In the genomic region with DNA sequence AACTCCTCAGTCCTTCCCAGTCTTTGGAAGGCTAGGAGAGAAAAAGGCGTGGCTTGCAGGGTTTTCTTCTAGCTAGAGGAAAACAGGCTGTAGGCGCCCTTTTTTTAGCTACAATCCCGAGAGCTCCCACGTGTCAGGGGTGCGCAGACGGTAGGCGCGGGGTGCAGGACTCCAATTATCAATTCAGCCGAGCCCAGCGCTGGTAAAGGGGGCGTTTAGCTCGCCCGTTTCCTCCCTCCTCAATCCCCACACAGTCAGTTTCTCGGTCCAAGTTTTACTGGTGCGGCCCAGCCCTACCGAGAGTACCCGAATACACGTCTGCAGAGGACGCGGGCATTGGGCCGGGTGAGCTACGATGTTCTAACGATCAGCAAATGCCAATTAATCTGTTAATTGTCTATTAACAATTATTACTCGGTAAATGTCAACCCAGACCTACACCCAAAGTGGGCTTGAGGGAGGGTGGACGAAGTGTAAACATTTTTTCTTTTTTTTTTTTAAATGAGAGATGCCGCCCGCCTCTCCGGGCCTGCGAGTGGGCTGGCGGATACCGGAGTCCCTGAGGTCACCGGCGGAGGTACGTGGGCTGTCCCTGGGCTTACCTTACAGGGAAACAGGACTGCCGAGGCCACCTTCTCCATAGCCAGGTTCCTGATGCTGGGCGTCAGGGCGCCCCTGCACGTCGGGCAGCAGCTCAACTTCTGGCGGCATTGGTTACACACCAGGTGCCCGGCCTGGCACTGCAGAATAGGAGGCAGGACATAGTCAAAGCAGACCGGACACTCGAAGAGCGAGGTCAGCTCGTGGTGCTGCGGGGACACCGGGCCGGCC, we compare ENCODE assay signal across 1 cellular context.
A peak's percentile ranks its signal among the peaks of the same experiment; 100 is the strongest.
TF ChIP-seq lines count a peak whose summit lies in the region.

No MANE protein-coding gene starts in this region.

TF ChIP-seq in HEK293, 187 proteins besides CTCF, POLR2A, EP300 and RAD21 (continued from another document and continues in another):
- TF ChIP-seq, protein P1, sequence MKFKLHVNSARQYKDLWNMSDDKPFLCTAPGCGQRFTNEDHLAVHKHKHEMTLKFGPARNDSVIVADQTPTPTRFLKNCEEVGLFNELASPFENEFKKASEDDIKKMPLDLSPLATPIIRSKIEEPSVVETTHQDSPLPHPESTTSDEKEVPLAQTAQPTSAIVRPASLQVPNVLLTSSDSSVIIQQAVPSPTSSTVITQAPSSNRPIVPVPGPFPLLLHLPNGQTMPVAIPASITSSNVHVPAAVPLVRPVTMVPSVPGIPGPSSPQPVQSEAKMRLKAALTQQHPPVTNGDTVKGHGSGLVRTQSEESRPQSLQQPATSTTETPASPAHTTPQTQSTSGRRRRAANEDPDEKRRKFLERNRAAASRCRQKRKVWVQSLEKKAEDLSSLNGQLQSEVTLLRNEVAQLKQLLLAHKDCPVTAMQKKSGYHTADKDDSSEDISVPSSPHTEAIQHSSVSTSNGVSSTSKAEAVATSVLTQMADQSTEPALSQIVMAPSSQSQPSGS (tag by site-specific recombination; IDR thresholded peaks at IDR 0.05; ENCODE audit: low read depth): no peak
- TF ChIP-seq, protein P2, sequence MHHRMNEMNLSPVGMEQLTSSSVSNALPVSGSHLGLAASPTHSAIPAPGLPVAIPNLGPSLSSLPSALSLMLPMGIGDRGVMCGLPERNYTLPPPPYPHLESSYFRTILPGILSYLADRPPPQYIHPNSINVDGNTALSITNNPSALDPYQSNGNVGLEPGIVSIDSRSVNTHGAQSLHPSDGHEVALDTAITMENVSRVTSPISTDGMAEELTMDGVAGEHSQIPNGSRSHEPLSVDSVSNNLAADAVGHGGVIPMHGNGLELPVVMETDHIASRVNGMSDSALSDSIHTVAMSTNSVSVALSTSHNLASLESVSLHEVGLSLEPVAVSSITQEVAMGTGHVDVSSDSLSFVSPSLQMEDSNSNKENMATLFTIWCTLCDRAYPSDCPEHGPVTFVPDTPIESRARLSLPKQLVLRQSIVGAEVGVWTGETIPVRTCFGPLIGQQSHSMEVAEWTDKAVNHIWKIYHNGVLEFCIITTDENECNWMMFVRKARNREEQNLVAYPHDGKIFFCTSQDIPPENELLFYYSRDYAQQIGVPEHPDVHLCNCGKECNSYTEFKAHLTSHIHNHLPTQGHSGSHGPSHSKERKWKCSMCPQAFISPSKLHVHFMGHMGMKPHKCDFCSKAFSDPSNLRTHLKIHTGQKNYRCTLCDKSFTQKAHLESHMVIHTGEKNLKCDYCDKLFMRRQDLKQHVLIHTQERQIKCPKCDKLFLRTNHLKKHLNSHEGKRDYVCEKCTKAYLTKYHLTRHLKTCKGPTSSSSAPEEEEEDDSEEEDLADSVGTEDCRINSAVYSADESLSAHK (tag by site-specific recombination; IDR thresholded peaks at IDR 0.05): no peak
- TF ChIP-seq ZNF114 (tag by site-specific recombination; IDR thresholded peaks at IDR 0.05): no peak
- no peak for TF ChIP-seq ZNF211 (tag by site-specific recombination; IDR thresholded peaks at IDR 0.05; ENCODE audit: low read depth)
- TF ChIP-seq, protein P3, sequence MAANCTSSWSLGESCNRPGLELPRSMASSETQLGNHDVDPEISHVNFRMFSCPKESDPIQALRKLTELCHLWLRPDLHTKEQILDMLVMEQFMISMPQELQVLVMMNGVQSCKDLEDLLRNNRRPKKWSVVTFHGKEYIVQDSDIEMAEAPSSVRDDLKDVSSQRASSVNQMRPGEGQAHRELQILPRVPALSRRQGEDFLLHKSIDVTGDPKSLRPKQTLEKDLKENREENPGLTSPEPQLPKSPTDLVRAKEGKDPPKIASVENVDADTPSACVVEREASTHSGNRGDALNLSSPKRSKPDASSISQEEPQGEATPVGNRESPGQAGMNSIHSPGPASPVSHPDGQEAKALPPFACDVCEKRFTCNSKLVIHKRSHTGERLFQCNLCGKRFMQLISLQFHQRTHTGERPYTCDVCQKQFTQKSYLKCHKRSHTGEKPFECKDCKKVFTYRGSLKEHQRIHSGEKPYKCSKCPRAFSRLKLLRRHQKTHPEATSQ (tag by site-specific recombination; IDR thresholded peaks at IDR 0.05): no peak
- no peak for TF ChIP-seq ZNF354C (tag by site-specific recombination; IDR thresholded peaks at IDR 0.05; ENCODE audit: borderline replicate concordance, low read depth)
- no peak for TF ChIP-seq YY1 (tag by site-specific recombination; IDR thresholded peaks at IDR 0.05)
- no peak for TF ChIP-seq OSR2 (tag by site-specific recombination; IDR thresholded peaks at IDR 0.05)
- TF ChIP-seq, protein P4, sequence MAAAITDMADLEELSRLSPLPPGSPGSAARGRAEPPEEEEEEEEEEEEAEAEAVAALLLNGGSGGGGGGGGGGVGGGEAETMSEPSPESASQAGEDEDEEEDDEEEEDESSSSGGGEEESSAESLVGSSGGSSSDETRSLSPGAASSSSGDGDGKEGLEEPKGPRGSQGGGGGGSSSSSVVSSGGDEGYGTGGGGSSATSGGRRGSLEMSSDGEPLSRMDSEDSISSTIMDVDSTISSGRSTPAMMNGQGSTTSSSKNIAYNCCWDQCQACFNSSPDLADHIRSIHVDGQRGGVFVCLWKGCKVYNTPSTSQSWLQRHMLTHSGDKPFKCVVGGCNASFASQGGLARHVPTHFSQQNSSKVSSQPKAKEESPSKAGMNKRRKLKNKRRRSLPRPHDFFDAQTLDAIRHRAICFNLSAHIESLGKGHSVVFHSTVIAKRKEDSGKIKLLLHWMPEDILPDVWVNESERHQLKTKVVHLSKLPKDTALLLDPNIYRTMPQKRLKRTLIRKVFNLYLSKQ (tag by site-specific recombination; IDR thresholded peaks at IDR 0.05; ENCODE audit: borderline replicate concordance): no peak
- TF ChIP-seq ZNF521 (tag by site-specific recombination; IDR thresholded peaks at IDR 0.05): no peak
- TF ChIP-seq ZNF112 (tag by site-specific recombination; IDR thresholded peaks at IDR 0.05): no peak
- TF ChIP-seq HOXD13 (CRISPR knock-in tag; IDR thresholded peaks at IDR 0.05; ENCODE audit: borderline replicate concordance): no peak
- no peak for TF ChIP-seq SALL2 (tag by site-specific recombination; IDR thresholded peaks at IDR 0.05; ENCODE audit: borderline replicate concordance)
- TF ChIP-seq ZFHX2 (tag by site-specific recombination; conservative IDR thresholded peaks at IDR 0.05): peak; percentile 45
- TF ChIP-seq ZNF677 (tag by site-specific recombination; IDR thresholded peaks at IDR 0.05): no peak
- TF ChIP-seq ZNF335 (tag by site-specific recombination; conservative IDR thresholded peaks at IDR 0.05): peak; percentile 83
- no peak for TF ChIP-seq REPIN1 (tag by site-specific recombination; IDR thresholded peaks at IDR 0.05; ENCODE audit: low read depth)
- no peak for TF ChIP-seq KLF7 (tag by site-specific recombination; IDR thresholded peaks at IDR 0.05; ENCODE audit: borderline replicate concordance)
- TF ChIP-seq ZNF600 (tag by site-specific recombination; IDR thresholded peaks at IDR 0.05): 0 out of 2 replicates have a peak, but pooled peaks have one; percentile 14
- 0 out of 2 replicates have a peak, but pooled peaks have one; percentile 29 for TF ChIP-seq KLF9 (tag by site-specific recombination; IDR thresholded peaks at IDR 0.05; ENCODE audit: low read depth)
- peak; percentile 27 for TF ChIP-seq SP2 (tag by site-specific recombination; IDR thresholded peaks at IDR 0.05)
- TF ChIP-seq ZNF175 (tag by site-specific recombination; IDR thresholded peaks at IDR 0.05): no peak
- TF ChIP-seq ZNF785 (tag by site-specific recombination; IDR thresholded peaks at IDR 0.05): no peak
- TF ChIP-seq, protein P5, sequence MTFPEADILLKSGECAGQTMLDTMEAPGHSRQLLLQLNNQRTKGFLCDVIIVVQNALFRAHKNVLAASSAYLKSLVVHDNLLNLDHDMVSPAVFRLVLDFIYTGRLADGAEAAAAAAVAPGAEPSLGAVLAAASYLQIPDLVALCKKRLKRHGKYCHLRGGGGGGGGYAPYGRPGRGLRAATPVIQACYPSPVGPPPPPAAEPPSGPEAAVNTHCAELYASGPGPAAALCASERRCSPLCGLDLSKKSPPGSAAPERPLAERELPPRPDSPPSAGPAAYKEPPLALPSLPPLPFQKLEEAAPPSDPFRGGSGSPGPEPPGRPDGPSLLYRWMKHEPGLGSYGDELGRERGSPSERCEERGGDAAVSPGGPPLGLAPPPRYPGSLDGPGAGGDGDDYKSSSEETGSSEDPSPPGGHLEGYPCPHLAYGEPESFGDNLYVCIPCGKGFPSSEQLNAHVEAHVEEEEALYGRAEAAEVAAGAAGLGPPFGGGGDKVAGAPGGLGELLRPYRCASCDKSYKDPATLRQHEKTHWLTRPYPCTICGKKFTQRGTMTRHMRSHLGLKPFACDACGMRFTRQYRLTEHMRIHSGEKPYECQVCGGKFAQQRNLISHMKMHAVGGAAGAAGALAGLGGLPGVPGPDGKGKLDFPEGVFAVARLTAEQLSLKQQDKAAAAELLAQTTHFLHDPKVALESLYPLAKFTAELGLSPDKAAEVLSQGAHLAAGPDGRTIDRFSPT (tag by site-specific recombination; IDR thresholded peaks at IDR 0.05): no peak
- TF ChIP-seq, protein P6, sequence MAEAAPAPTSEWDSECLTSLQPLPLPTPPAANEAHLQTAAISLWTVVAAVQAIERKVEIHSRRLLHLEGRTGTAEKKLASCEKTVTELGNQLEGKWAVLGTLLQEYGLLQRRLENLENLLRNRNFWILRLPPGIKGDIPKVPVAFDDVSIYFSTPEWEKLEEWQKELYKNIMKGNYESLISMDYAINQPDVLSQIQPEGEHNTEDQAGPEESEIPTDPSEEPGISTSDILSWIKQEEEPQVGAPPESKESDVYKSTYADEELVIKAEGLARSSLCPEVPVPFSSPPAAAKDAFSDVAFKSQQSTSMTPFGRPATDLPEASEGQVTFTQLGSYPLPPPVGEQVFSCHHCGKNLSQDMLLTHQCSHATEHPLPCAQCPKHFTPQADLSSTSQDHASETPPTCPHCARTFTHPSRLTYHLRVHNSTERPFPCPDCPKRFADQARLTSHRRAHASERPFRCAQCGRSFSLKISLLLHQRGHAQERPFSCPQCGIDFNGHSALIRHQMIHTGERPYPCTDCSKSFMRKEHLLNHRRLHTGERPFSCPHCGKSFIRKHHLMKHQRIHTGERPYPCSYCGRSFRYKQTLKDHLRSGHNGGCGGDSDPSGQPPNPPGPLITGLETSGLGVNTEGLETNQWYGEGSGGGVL (tag by site-specific recombination; IDR thresholded peaks at IDR 0.05): no peak
- TF ChIP-seq SP7 (tag by site-specific recombination; IDR thresholded peaks at IDR 0.05): 0 out of 2 replicates have a peak, but pooled peaks have one; percentile 18
- no peak for TF ChIP-seq BCL11A (tag by site-specific recombination; IDR thresholded peaks at IDR 0.05; ENCODE audit: low read depth)
- no peak for TF ChIP-seq ZNF596 (tag by site-specific recombination; IDR thresholded peaks at IDR 0.05)
- TF ChIP-seq, protein P7, sequence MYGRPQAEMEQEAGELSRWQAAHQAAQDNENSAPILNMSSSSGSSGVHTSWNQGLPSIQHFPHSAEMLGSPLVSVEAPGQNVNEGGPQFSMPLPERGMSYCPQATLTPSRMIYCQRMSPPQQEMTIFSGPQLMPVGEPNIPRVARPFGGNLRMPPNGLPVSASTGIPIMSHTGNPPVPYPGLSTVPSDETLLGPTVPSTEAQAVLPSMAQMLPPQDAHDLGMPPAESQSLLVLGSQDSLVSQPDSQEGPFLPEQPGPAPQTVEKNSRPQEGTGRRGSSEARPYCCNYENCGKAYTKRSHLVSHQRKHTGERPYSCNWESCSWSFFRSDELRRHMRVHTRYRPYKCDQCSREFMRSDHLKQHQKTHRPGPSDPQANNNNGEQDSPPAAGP (tag by site-specific recombination; IDR thresholded peaks at IDR 0.05): no peak
- TF ChIP-seq ZNF707 (tag by site-specific recombination; IDR thresholded peaks at IDR 0.05): no peak
- no peak for TF ChIP-seq ZNF16 (tag by site-specific recombination; IDR thresholded peaks at IDR 0.05; ENCODE audit: low read depth)
- no peak for TF ChIP-seq ZNF394 (tag by site-specific recombination; IDR thresholded peaks at IDR 0.05; ENCODE audit: borderline replicate concordance)
- TF ChIP-seq FEZF1 (tag by site-specific recombination; IDR thresholded peaks at IDR 0.05): no peak
- peak; percentile 55; the same call in 1 of the 2 replicates for TF ChIP-seq ZBTB20 (tag by site-specific recombination; IDR thresholded peaks at IDR 0.05)
- no peak for TF ChIP-seq MYNN (tag by site-specific recombination; IDR thresholded peaks at IDR 0.05; ENCODE audit: borderline replicate concordance)
- TF ChIP-seq, protein P8, sequence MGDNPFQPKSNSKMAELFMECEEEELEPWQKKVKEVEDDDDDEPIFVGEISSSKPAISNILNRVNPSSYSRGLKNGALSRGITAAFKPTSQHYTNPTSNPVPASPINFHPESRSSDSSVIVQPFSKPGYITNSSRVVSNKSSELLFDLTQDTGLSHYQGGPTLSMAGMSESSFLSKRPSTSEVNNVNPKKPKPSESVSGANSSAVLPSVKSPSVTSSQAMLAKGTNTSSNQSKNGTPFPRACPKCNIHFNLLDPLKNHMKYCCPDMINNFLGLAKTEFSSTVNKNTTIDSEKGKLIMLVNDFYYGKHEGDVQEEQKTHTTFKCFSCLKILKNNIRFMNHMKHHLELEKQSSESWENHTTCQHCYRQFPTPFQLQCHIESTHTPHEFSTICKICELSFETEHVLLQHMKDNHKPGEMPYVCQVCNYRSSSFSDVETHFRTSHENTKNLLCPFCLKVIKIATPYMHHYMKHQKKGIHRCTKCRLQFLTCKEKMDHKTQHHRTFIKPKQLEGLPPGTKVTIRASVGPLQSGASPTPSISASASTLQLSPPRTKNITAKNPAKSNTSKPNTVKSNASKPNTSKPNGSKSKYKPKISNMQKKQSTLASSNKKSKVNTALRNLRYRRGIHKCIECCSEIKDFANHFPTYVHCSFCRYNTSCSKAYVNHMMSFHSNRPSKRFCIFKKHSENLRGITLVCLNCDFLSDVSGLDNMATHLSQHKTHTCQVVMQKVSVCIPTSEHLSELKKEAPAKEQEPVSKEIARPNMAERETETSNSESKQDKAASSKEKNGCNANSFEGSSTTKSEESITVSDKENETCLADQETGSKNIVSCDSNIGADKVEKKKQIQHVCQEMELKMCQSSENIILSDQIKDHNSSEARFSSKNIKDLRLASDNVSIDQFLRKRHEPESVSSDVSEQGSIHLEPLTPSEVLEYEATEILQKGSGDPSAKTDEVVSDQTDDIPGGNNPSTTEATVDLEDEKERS (tag by site-specific recombination; IDR thresholded peaks at IDR 0.05): no peak
- no peak for TF ChIP-seq ZNF658 (tag by site-specific recombination; IDR thresholded peaks at IDR 0.05)
- TF ChIP-seq ZNF621 (tag by site-specific recombination; IDR thresholded peaks at IDR 0.05): no peak
- no peak for TF ChIP-seq ZNF366 (tag by site-specific recombination; conservative IDR thresholded peaks at IDR 0.05)
- TF ChIP-seq ZNF221 (tag by site-specific recombination; IDR thresholded peaks at IDR 0.05; ENCODE audit: borderline replicate concordance): no peak
- no peak for TF ChIP-seq ZNF501 (tag by site-specific recombination; IDR thresholded peaks at IDR 0.05)
- TF ChIP-seq YY2 (tag by site-specific recombination; IDR thresholded peaks at IDR 0.05): no peak
- TF ChIP-seq ZNF558 (tag by site-specific recombination; IDR thresholded peaks at IDR 0.05): no peak
- TF ChIP-seq, protein P9, sequence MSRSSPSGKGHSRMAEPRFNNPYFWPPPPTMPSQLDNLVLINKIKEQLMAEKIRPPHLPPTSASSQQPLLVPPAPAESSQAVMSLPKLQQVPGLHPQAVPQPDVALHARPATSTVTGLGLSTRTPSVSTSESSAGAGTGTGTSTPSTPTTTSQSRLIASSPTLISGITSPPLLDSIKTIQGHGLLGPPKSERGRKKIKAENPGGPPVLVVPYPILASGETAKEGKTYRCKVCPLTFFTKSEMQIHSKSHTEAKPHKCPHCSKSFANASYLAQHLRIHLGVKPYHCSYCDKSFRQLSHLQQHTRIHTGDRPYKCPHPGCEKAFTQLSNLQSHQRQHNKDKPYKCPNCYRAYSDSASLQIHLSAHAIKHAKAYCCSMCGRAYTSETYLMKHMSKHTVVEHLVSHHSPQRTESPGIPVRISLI (tag by site-specific recombination; IDR thresholded peaks at IDR 0.05): peak; percentile 61; the same call in 1 of the 2 replicates
- no peak for TF ChIP-seq ZNF155 (tag by site-specific recombination; IDR thresholded peaks at IDR 0.05)
- no peak for TF ChIP-seq ZNF10 (tag by site-specific recombination; IDR thresholded peaks at IDR 0.05)
